27 cellular contexts compared by ENCODE assay signal in genomic region chr6:71028236-71028876, GRCh38.
DNase-seq lines count a peak whose midpoint lies in the region; ATAC-seq and TF ChIP-seq lines count a peak whose summit lies in the region.
"Had no signal": no experiment of that assay in that cellular context is flagged by ENCODE, and none has a peak within 500 bp of the region (broad histone marks: within the 10 kb centered on the region; RNA-seq: fewer than 3 reads in every experiment).

No MANE protein-coding gene starts in this region.

- DNase-seq in Ammon's horn (ENCODE audit: low spot score), result peak; percentile 67
- no peak for DNase-seq in chondrocyte (ENCODE audit: low spot score)
- peak; percentile 39 for DNase-seq in kidney tubule cell (ENCODE audit: low spot score)
- DNase-seq in T-helper 2 cell treated with Interferon-gamma antibody and Interleukin-4, amounts not matched to agents 5 μg/mL and 100 μg/mL, for 36 hours (ENCODE audit: low spot score), result no peak
- DNase-seq in Caco-2, result no peak
- DNase-seq in tibial artery, result no peak
- DNase-seq: activated CD4-positive, alpha-beta memory T cell treated with anti-CD3 and anti-CD28 coated beads for 36 hours; activated gamma-delta T cell treated with Interleukin-2 at 50 U/mL for 16 hours; activated T-cell treated with anti-CD3 and anti-CD28 coated beads for 4 hours; adrenal gland; effector memory CD4-positive, alpha-beta T cell; GF-D8; HFFc6; Kasumi-1; kidney; mammary epithelial cell; naive thymus-derived CD8-positive, alpha-beta T cell; NCI-H526; SIG-M5; stimulated activated CD4-positive, alpha-beta T cell treated with anti-CD3 and anti-CD28 coated beads, Interleukin-2, amount 100 ng/mL, for 48 hours; stomach; T-helper 1 cell had no signal

- no peaks in the 10 kb centered on the region for H3K36me3 Mint-ChIP-seq in chondrocyte (ENCODE audit: low read depth)
- no peaks in the 10 kb centered on the region for H3K36me3 Mint-ChIP-seq in T-helper 2 cell treated with Interferon-gamma antibody and Interleukin-4, amounts not matched to agents 5 μg/mL and 100 μg/mL, for 36 hours (ENCODE audit: low read depth)
- no peaks in the 10 kb centered on the region for H3K36me3 Mint-ChIP-seq in Caco-2 (ENCODE audit: insufficient read depth, unreplicated experiment)
- H3K36me3 Mint-ChIP-seq: activated CD4-positive, alpha-beta memory T cell treated with anti-CD3 and anti-CD28 coated beads for 36 hours; naive thymus-derived CD8-positive, alpha-beta T cell had no signal

- H3K4me1 Mint-ChIP-seq in chondrocyte (ENCODE audit: low read depth) (no peaks in the 10 kb centered on the region), Caco-2 (ENCODE audit: low read depth, unreplicated experiment) (peaks cover 6% of the 10 kb centered on the region)
- H3K4me1 Mint-ChIP-seq in T-helper 2 cell treated with Interferon-gamma antibody and Interleukin-4, amounts not matched to agents 5 μg/mL and 100 μg/mL, for 36 hours (ENCODE audit: low read depth), result no peaks in the 10 kb centered on the region
- H3K4me1 Mint-ChIP-seq: naive thymus-derived CD8-positive, alpha-beta T cell had no signal

- peaks cover 15% of the 10 kb centered on the region; the same call in 1 of the 2 replicates for H3K4me1 ChIP-seq in HUES64 (ENCODE audit: insufficient read depth, low read length)
- H3K4me1 ChIP-seq in Caco-2, result no peaks in the 10 kb centered on the region
- no peaks in the 10 kb centered on the region for H3K4me1 ChIP-seq in tibial artery
- H3K4me1 ChIP-seq: A549, adrenal gland, BLaER1, stomach had no signal

- CTCF ChIA-PET in Caco-2 (lab: Charles Lee), result interaction anchor here (0.7 kb wide), 1 partner anchor 9 kb away, joined by 3 read pairs; no protein-coding TSS in a partner anchor

- H3K36me3 ChIP-seq in HUES64 (ENCODE audit: insufficient read depth, low read length) (no peaks in the 10 kb centered on the region), Caco-2 (ENCODE audit: control insufficient read depth, insufficient read depth, low read length) (no peaks in the 10 kb centered on the region), tibial artery (no peaks in the 10 kb centered on the region)
- H3K36me3 ChIP-seq: adrenal gland, BLaER1, stomach had no signal

- H3K9me3 Mint-ChIP-seq in chondrocyte (ENCODE audit: low read depth) (peaks cover 6% of the 10 kb centered on the region), Caco-2 (ENCODE audit: unreplicated experiment) (no peaks in the 10 kb centered on the region)
- no peaks in the 10 kb centered on the region for H3K9me3 Mint-ChIP-seq in T-helper 2 cell treated with Interferon-gamma antibody and Interleukin-4, amounts not matched to agents 5 μg/mL and 100 μg/mL, for 36 hours
- H3K9me3 Mint-ChIP-seq: activated CD4-positive, alpha-beta memory T cell treated with anti-CD3 and anti-CD28 coated beads for 36 hours; HFFc6; naive thymus-derived CD8-positive, alpha-beta T cell had no signal

- H3K27me3 Mint-ChIP-seq in chondrocyte (ENCODE audit: low read depth) (no peaks in the 10 kb centered on the region), Caco-2 (ENCODE audit: insufficient read depth, unreplicated experiment) (no peaks in the 10 kb centered on the region)
- H3K27me3 Mint-ChIP-seq in T-helper 2 cell treated with Interferon-gamma antibody and Interleukin-4, amounts not matched to agents 5 μg/mL and 100 μg/mL, for 36 hours (ENCODE audit: low read depth), result no peaks in the 10 kb centered on the region

- H3K27ac Mint-ChIP-seq in chondrocyte (ENCODE audit: unreplicated experiment) (peak overlapping the region; percentile 8), Caco-2 (ENCODE audit: unreplicated experiment) (no peak overlapping the region)
- no peak overlapping the region for H3K27ac Mint-ChIP-seq in T-helper 2 cell treated with Interferon-gamma antibody and Interleukin-4, amounts not matched to agents 5 μg/mL and 100 μg/mL, for 36 hours
- H3K27ac Mint-ChIP-seq: activated CD4-positive, alpha-beta memory T cell treated with anti-CD3 and anti-CD28 coated beads for 36 hours; HFFc6; naive thymus-derived CD8-positive, alpha-beta T cell had no signal

- BruUV-seq in Caco-2 (replicated peaks; lab: Mats Ljungman, UMichigan), result no TSS peak

- H3K9me3 ChIP-seq in HUES64 (ENCODE audit: insufficient read depth, low read depth, low read length) (no peaks in the 10 kb centered on the region), Caco-2 (no peaks in the 10 kb centered on the region), tibial artery (no peaks in the 10 kb centered on the region)
- H3K9me3 ChIP-seq: A549, adrenal gland, BLaER1, stomach had no signal

- no peak for ATAC-seq in GM21515 (IDR thresholded peaks at IDR 0.05; ENCODE audit: unreplicated experiment)
- ATAC-seq: A549; naive thymus-derived CD8-positive, alpha-beta T cell had no signal

- H3K27me3 ChIP-seq in HUES64 (ENCODE audit: insufficient read depth, low read length), result no peaks in the 10 kb centered on the region
- H3K27me3 ChIP-seq in Caco-2 (replicated peaks; ENCODE audit: control insufficient read depth, insufficient read depth, low read length), result no peaks in the 10 kb centered on the region
- no peaks in the 10 kb centered on the region for H3K27me3 ChIP-seq in tibial artery
- H3K27me3 ChIP-seq: adrenal gland, BLaER1, stomach had no signal

- TF ChIP-seq CTCF in chondrocyte (IDR thresholded peaks at IDR 0.05) (no peak), Caco-2 (IDR thresholded peaks at IDR 0.05; ENCODE audit: insufficient read depth in 1 of 2, low read depth in 1 of 2, low read length in 1 of 2, severe bottlenecking in 1 of 2, unreplicated experiment in 1 of 2) (no peak), tibial artery (IDR thresholded peaks at IDR 0.05) (no peak)

- H3K4me3 Mint-ChIP-seq in chondrocyte (ENCODE audit: unreplicated experiment), result no peak overlapping the region
- no peak overlapping the region for H3K4me3 Mint-ChIP-seq in T-helper 2 cell treated with Interferon-gamma antibody and Interleukin-4, amounts not matched to agents 5 μg/mL and 100 μg/mL, for 36 hours
- no peak overlapping the region for H3K4me3 Mint-ChIP-seq in Caco-2 (ENCODE audit: unreplicated experiment)
- H3K4me3 Mint-ChIP-seq: activated CD4-positive, alpha-beta memory T cell treated with anti-CD3 and anti-CD28 coated beads for 36 hours; HFFc6; naive thymus-derived CD8-positive, alpha-beta T cell had no signal

- WGBS in HUES64, result 56% methylated on average over 7 of the region's 7 CpGs

- no peak overlapping the region for H3K9ac ChIP-seq in HUES64 (ENCODE audit: low read depth, low read length)
- H3K9ac ChIP-seq: BLaER1 had no signal

- H3K27ac ChIP-seq in HUES64 (ENCODE audit: low read depth, low read length) (peak overlapping the region; percentile 48; the same call in 1 of the 2 replicates), tibial artery (no peak overlapping the region)
- H3K27ac ChIP-seq: A549, adrenal gland, BLaER1, skin epidermis, stomach had no signal

- no peak overlapping the region for H3K4me3 ChIP-seq in HUES64 (ENCODE audit: low read length)
- no peak overlapping the region for H3K4me3 ChIP-seq in Caco-2 (ENCODE audit: low read depth, low read length)
- H3K4me3 ChIP-seq in tibial artery, result no peak overlapping the region
- H3K4me3 ChIP-seq: A549, adrenal gland, BLaER1, skin epidermis, stomach had no signal

- intact Hi-C loops in Caco-2 (cut with micrococcal nuclease; ENCODE audit: unreplicated experiment) (no loop called here), tibial artery (cut with DNase I; ENCODE audit: low total_unique reads) (loop anchor here (5.0 kb wide), 1 partner anchor 851 kb away; no protein-coding TSS in a partner anchor)

- POLR2A ChIA-PET in Caco-2 (lab: Charles Lee), result no interaction called here

Comparison
In these comparisons a context has a peak if more than half of its experiments do, and no peak if none do; other contexts are left out.
1. DNase-seq: peak in Ammon's horn (single experiment) and kidney tubule cell (single experiment); none in chondrocyte (single experiment), T-helper 2 cell treated with Interferon-gamma antibody and Interleukin-4, amounts not matched to agents 5 μg/mL and 100 μg/mL, for 36 hours (single experiment), Caco-2 (0 of 2) and tibial artery (0 of 2).